In the genomic region with DNA sequence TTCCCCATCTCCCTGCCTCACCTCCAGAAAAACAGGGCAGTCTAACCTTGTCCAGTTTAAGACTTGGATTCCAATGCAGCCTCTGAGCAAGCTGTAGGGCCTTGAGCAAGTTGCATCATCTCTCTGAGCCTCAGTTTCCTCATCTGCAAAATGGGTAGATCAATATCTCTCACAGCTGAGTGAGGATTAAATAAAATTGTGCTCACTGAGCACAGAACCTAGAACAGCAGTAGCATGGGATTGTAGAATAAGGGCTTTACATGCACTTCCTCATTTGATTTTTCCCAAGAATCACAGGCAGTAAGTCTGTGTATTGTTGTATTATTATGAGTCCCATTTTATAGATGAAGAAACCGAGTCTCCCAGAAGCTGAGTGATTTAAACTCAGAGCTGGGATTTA, we compare ENCODE assay signal across 17 cellular contexts. TPM values are rescaled to one million over a fixed set of nuclear protein-coding genes. Genes with fewer than 3 reads are reported as not detected.
"Had no signal": no experiment of that assay in that cellular context is flagged by ENCODE, and none has a peak within 500 bp of the region (broad histone marks: within the 10 kb centered on the region; RNA-seq: fewer than 3 reads in every experiment).

No MANE protein-coding gene starts in this region.

- H3K4me2 ChIP-seq: hepatocyte had no signal

- H3K9me3 ChIP-seq: body of pancreas, lower lobe of right lung, psoas muscle, upper lobe of left lung had no signal

- H2AFZ ChIP-seq: hepatocyte had no signal

- H3K27ac Mint-ChIP-seq: activated naive CD4-positive, alpha-beta T cell treated with anti-CD3 and anti-CD28 coated beads, Interleukin-2, amount 50 U/mL, for 72 hours; mesothelial cell of epicardium had no signal

- H3K4me3 Mint-ChIP-seq: mesothelial cell of epicardium had no signal

- H3K36me3 ChIP-seq: lower lobe of right lung, upper lobe of left lung had no signal

- H3K27me3 Mint-ChIP-seq: central memory CD8-positive, alpha-beta T cell had no signal

- H3K79me2 ChIP-seq: hepatocyte had no signal

- H3K4me1 ChIP-seq: psoas muscle had no signal

- DNase-seq: activated CD4-positive, alpha-beta T cell treated with anti-CD3 and anti-CD28 coated beads for 4 hours; activated CD8-positive, alpha-beta memory T cell treated with anti-CD3 and anti-CD28 coated beads for 24 hours; amniotic stem cell; body of pancreas; cortex of kidney; effector memory CD4-positive, alpha-beta T cell; lower lobe of right lung; psoas muscle; stimulated activated naive CD4-positive, alpha-beta T cell treated with Interleukin-2 at 50 U/mL for 16 hours; SW 1271 had no signal

- H3K4me3 ChIP-seq: body of pancreas, hepatocyte, lower lobe of right lung, upper lobe of left lung had no signal

- H3K4me1 Mint-ChIP-seq: mesothelial cell of epicardium had no signal

- ATAC-seq: lower lobe of right lung, psoas muscle, sciatic nerve had no signal

- H3K27ac ChIP-seq: body of pancreas, hepatocyte, lower lobe of right lung, psoas muscle, upper lobe of left lung had no signal

- H3K9me3 Mint-ChIP-seq: activated naive CD4-positive, alpha-beta T cell treated with anti-CD3 and anti-CD28 coated beads, Interleukin-2, amount 50 U/mL, for 72 hours; central memory CD8-positive, alpha-beta T cell; mesothelial cell of epicardium had no signal

- H3K36me3 Mint-ChIP-seq: activated naive CD4-positive, alpha-beta T cell treated with anti-CD3 and anti-CD28 coated beads, Interleukin-2, amount 50 U/mL, for 72 hours; mesothelial cell of epicardium had no signal

RNA-seq across cellular contexts. Expression of gene DTX1, which starts 2.0 kb away (rescaled TPM):
- total RNA-seq: epithelial cell of proximal tubule had no signal
